In genomic region chr1:31425301-31426081, GRCh38 we compare ENCODE assay signal across 14 cellular contexts.
"Had no signal": no experiment of that assay in that cellular context is flagged by ENCODE, and none has a peak within 500 bp of the region (broad histone marks: within the 10 kb centered on the region; RNA-seq: fewer than 3 reads in every experiment).

No MANE protein-coding gene starts in this region.

- H3K27ac Mint-ChIP-seq: activated naive CD8-positive, alpha-beta T cell treated with anti-CD3 and anti-CD28 coated beads, Interleukin-2, amount 50 U/mL, for 24 hours; effector memory CD8-positive, alpha-beta T cell; stimulated activated naive CD8-positive, alpha-beta T cell treated with anti-CD3 and anti-CD28 coated beads, Interleukin-15, Interleukin-2, amounts not matched to agents 100 ng/mL and 50 ng/mL, for 24 hours had no signal

- H3K9me3 ChIP-seq: ovary had no signal

- DNase-seq: activated naive CD4-positive, alpha-beta T cell treated with Interleukin-2 at 50 U/mL for 16 hours; activated naive CD8-positive, alpha-beta T cell treated with anti-CD3 and anti-CD28 coated beads, Interleukin-2, amount 50 U/mL, for 24 hours; activated T-cell treated with anti-CD3 and anti-CD28 coated beads for 4 hours; cerebellar nuclear complex; dermis blood vessel endothelial cell; effector memory CD8-positive, alpha-beta T cell; hippocampal formation; kidney glomerular epithelial cell; left ventricle myocardium superior; mesendoderm; ovary had no signal

- H3K9me3 Mint-ChIP-seq: activated naive CD8-positive, alpha-beta T cell treated with anti-CD3 and anti-CD28 coated beads, Interleukin-2, amount 50 U/mL, for 24 hours; effector memory CD8-positive, alpha-beta T cell; neural crest cell; stimulated activated naive CD8-positive, alpha-beta T cell treated with anti-CD3 and anti-CD28 coated beads, Interleukin-15, Interleukin-2, amounts not matched to agents 100 ng/mL and 50 ng/mL, for 24 hours had no signal

- H3K36me3 ChIP-seq: ovary had no signal

- H3K4me3 Mint-ChIP-seq: activated naive CD8-positive, alpha-beta T cell treated with anti-CD3 and anti-CD28 coated beads, Interleukin-2, amount 50 U/mL, for 24 hours; effector memory CD8-positive, alpha-beta T cell; neural crest cell; stimulated activated naive CD8-positive, alpha-beta T cell treated with anti-CD3 and anti-CD28 coated beads, Interleukin-15, Interleukin-2, amounts not matched to agents 100 ng/mL and 50 ng/mL, for 24 hours had no signal

- ATAC-seq: activated naive CD8-positive, alpha-beta T cell treated with anti-CD3 and anti-CD28 coated beads, Interleukin-2, amount 50 U/mL, for 24 hours; effector memory CD8-positive, alpha-beta T cell; left ventricle myocardium superior; sciatic nerve had no signal

- H3K4me3 ChIP-seq: ovary had no signal

- H3K27ac ChIP-seq: ovary had no signal

- H3K27me3 ChIP-seq: ovary had no signal
